ENCODE assay signal across 8 cellular contexts in genomic region chr17:16217002-16217635, GRCh38. TPM values are rescaled to one million over a fixed set of nuclear protein-coding genes. Genes with fewer than 3 reads are reported as not detected.
A peak's percentile ranks its signal among the peaks of the same experiment; 100 is the strongest.
DNase-seq lines count a peak whose midpoint lies in the region; ATAC-seq and TF ChIP-seq lines count a peak whose summit lies in the region.

TSS of gene PIGL (plus strand) at chr17:16217210. CDS start at chr17:16217227, 17 bp downstream.

- TF ChIP-seq CTCF in WTC11 (IDR thresholded peaks at IDR 0.05) (no peak), cardiac fibroblast (IDR thresholded peaks at IDR 0.05; ENCODE audit: low read depth, low read length) (no peak)

- CTCF ChIA-PET in WTC11 (lab: Charles Lee): interaction anchor here (0.9 to 2.7 kb wide), 2 partner anchors 8 to 69 kb away, joined by 3 to 9 read pairs; no protein-coding TSS in a partner anchor

- H3K4me3 ChIP-seq in cardiac fibroblast (replicated peaks in 1 of 2; ENCODE audit: low read depth in 2 of 2, low read length in 2 of 2) (peak within 1 kb of the TSS; percentile 89 to 93), skin epidermis (peak within 1 kb of the TSS; percentile 63 to 100 (median 89))

- H3K36me3 Mint-ChIP-seq in WTC11: 0 out of 2 replicates have a peak, but pooled peaks cover 2% of the 10 kb centered on the region

- H3K27me3 Mint-ChIP-seq in WTC11 (ENCODE audit: low read depth): no peaks in the 10 kb centered on the region

- H3K27ac Mint-ChIP-seq in WTC11: peak within 1 kb of the TSS; percentile 96

- peak within 1 kb of the TSS; percentile 92 for H3K4me3 Mint-ChIP-seq in WTC11

- POLR2A ChIA-PET in WTC11 (lab: Charles Lee): no interaction called here

- peak; percentile 85 for DNase-seq in GM04504 (ENCODE audit: low read depth)
- DNase-seq in NCI-H2227 treated with DMSO at 0.1 percent for 48 hours (lab: John Stamatoyannopoulos, UW): peak; percentile 80
- DNase-seq in WTC11 (ENCODE audit: low spot score): peak; percentile 85
- peak; percentile 97 to 98 for DNase-seq in cardiac fibroblast (ENCODE audit: low read depth in 2 of 2)
- peak; percentile 81 for DNase-seq in iPS-NIHi11 (ENCODE audit: low spot score)

- H3K27ac ChIP-seq in skin epidermis: peak within 1 kb of the TSS; percentile 93 to 98 (median 97)

- peaks cover 23% of the 10 kb centered on the region for H3K4me1 Mint-ChIP-seq in WTC11

- no peaks in the 10 kb centered on the region for H3K9me3 Mint-ChIP-seq in WTC11

- ATAC-seq in HG02884 (IDR thresholded peaks at IDR 0.05; ENCODE audit: unreplicated experiment) (peak; percentile 39), WTC11 (peak; percentile 68), GM18519 (IDR thresholded peaks at IDR 0.05; ENCODE audit: low FRiP score, unreplicated experiment) (no peak)

TF ChIP-seq in WTC11, 78 proteins besides CTCF, POLR2A, EP300 and RAD21 (continues in another document):
- TF ChIP-seq SMAD4 (CRISPR knock-in tag; IDR thresholded peaks at IDR 0.05) (no peak), IRF2 (CRISPR knock-in tag; IDR thresholded peaks at IDR 0.05; ENCODE audit: borderline replicate concordance, low read depth) (no peak), PRRX2 (CRISPR knock-in tag; IDR thresholded peaks at IDR 0.05) (no peak), ZBTB43 (CRISPR knock-in tag; IDR thresholded peaks at IDR 0.05) (no peak), IRF1 (CRISPR knock-in tag; IDR thresholded peaks at IDR 0.05) (no peak), USF1 (CRISPR knock-in tag; IDR thresholded peaks at IDR 0.05) (peak; percentile 49; the same call in 1 of the 2 replicates), CREM (CRISPR knock-in tag; IDR thresholded peaks at IDR 0.05) (peak; percentile 36; the same call in 1 of the 2 replicates), FOXP4 (CRISPR knock-in tag; IDR thresholded peaks at IDR 0.05) (peak; percentile 88), NR3C1 (CRISPR knock-in tag; conservative IDR thresholded peaks at IDR 0.05; ENCODE audit: low read depth) (no peak), ZMAT4 (CRISPR knock-in tag; IDR thresholded peaks at IDR 0.05) (no peak), NFYB (CRISPR knock-in tag; conservative IDR thresholded peaks at IDR 0.05; ENCODE audit: low read depth) (no peak), GABPB1 (CRISPR knock-in tag; IDR thresholded peaks at IDR 0.05) (peak; percentile 87), KAT7 (CRISPR knock-in tag; IDR thresholded peaks at IDR 0.05; ENCODE audit: borderline replicate concordance) (0 out of 2 replicates have a peak, but pooled peaks have one; percentile 59), PRDM15 (CRISPR knock-in tag; IDR thresholded peaks at IDR 0.05) (no peak), FOXK1 (CRISPR knock-in tag; IDR thresholded peaks at IDR 0.05) (peak; percentile 75), PREB (CRISPR knock-in tag; IDR thresholded peaks at IDR 0.05; ENCODE audit: borderline replicate concordance) (no peak), E2F5 (CRISPR knock-in tag; IDR thresholded peaks at IDR 0.05) (peak; percentile 66; the same call in 1 of the 2 replicates)

RNA-seq across cellular contexts. Expression of gene PIGL, which starts in this region (rescaled TPM):
- total RNA-seq in WTC11 (2021): 24.5 to 44.1 TPM (median 28.1 TPM) in 3 replicates
